19 cellular contexts compared by ENCODE assay signal in the genomic region with DNA sequence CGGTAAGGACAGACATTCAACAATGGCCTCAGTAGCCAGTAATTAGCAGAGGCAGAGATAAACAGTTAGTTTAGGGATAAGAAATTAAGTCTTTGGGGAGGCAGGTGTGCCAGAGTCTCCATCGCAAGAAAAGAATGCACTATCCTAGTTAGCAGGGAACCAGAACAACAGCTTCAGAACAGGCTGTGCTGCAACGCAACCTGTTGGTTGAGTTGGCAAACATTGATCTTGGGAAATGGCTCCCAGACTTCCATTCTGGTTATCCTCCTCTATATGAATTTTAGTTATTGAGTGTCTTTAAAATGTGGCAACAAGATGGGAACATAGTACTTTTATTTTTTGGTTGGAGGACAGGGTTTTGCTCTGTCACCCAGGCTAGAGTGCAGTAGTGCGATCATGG. TPM values are rescaled to one million over a fixed set of nuclear protein-coding genes. Genes with fewer than 3 reads are reported as not detected.
A peak's percentile ranks its signal among the peaks of the same experiment; 100 is the strongest.
DNase-seq lines count a peak whose midpoint lies in the region; ATAC-seq and TF ChIP-seq lines count a peak whose summit lies in the region.
"Had no signal": no experiment of that assay in that cellular context is flagged by ENCODE, and none has a peak within 500 bp of the region (broad histone marks: within the 10 kb centered on the region; RNA-seq: fewer than 3 reads in every experiment).

No MANE protein-coding gene starts in this region.

- no peaks in the 10 kb centered on the region for H3K27me3 ChIP-seq in CD8-positive, alpha-beta T cell (ENCODE audit: insufficient read depth, low read length)
- H3K27me3 ChIP-seq in OCI-LY3 (ENCODE audit: low read depth, low read length) (no peaks in the 10 kb centered on the region), right cardiac atrium (ENCODE audit: control insufficient read depth, insufficient read depth) (no peaks in the 10 kb centered on the region)
- H3K27me3 ChIP-seq: body of pancreas, SJCRH30, upper lobe of right lung had no signal

- no peaks in the 10 kb centered on the region for H4K20me1 ChIP-seq in OCI-LY3 (ENCODE audit: insufficient read depth, low read length)

- no peak overlapping the region for H3K27ac ChIP-seq in CD8-positive, alpha-beta T cell (ENCODE audit: low read depth, low read length)
- H3K27ac ChIP-seq in OCI-LY3 (ENCODE audit: low read length) (peak overlapping the region; percentile 92), right cardiac atrium (ENCODE audit: low read length) (no peak overlapping the region)
- H3K27ac ChIP-seq: body of pancreas, gastrocnemius medialis, SJCRH30, upper lobe of right lung had no signal

- peaks cover 9% of the 10 kb centered on the region for H3K4me1 ChIP-seq in CD8-positive, alpha-beta T cell (ENCODE audit: insufficient read depth, low read length)
- H3K4me1 ChIP-seq in OCI-LY3 (ENCODE audit: low read length): peaks cover 29% of the 10 kb centered on the region
- no peaks in the 10 kb centered on the region for H3K4me1 ChIP-seq in right cardiac atrium (ENCODE audit: control insufficient read depth, insufficient read depth, low read length)
- H3K4me1 ChIP-seq: body of pancreas, gastrocnemius medialis, upper lobe of right lung had no signal

- H3K4me3 Mint-ChIP-seq in CD14-positive monocyte: peak overlapping the region; percentile 28 to 82
- no peak overlapping the region for H3K4me3 Mint-ChIP-seq in CD8-positive, alpha-beta T cell
- H3K4me3 Mint-ChIP-seq in central memory CD8-positive, alpha-beta T cell: peak overlapping the region; percentile 47

- TF ChIP-seq CTCF in CD14-positive monocyte (IDR thresholded peaks at IDR 0.05) (no peak), OCI-LY3 (IDR thresholded peaks at IDR 0.05; ENCODE audit: low read depth, low read length) (no peak)
- TF ChIP-seq CTCF in CD8-positive, alpha-beta T cell (IDR thresholded peaks at IDR 0.05): no peak

- POLR2A ChIA-PET in CD8-positive, alpha-beta T cell (lab: Charles Lee): interaction anchor here (2.4 kb wide), 1 partner anchor 12 kb away, joined by 19 read pairs; the partner anchor contains the start of gene LEMD3

- DNase-seq in CD14-positive monocyte (ENCODE audit: low spot score): no peak
- DNase-seq in CD8-positive, alpha-beta T cell: no peak
- no peak for DNase-seq in central memory CD8-positive, alpha-beta T cell (ENCODE audit: low spot score in 2 of 2)
- no peak for DNase-seq in HPDE6-E6E7 (ENCODE audit: extremely low spot score)
- DNase-seq in right cardiac atrium: no peak
- DNase-seq in NCI-H1417 (lab: John Stamatoyannopoulos, UW): no peak
- DNase-seq: activated effector memory CD4-positive, alpha-beta T cell treated with anti-CD3 and anti-CD28 coated beads, Interleukin-2, amount 50 U/mL, for 16 hours; body of pancreas; gastrocnemius medialis; left cardiac atrium; NCI-H187 treated with DMSO at 0.1 percent for 48 hours; NCI-H446 treated with DMSO at 0.1 percent for 48 hours; SJCRH30; stimulated activated naive CD4-positive, alpha-beta T cell treated with Interleukin-2 at 50 U/mL for 16 hours; upper lobe of right lung had no signal

- 85% methylated on average over 4 of the region's 4 CpGs for WGBS in right cardiac atrium

- H3K36me3 Mint-ChIP-seq in CD14-positive monocyte: no peaks in the 10 kb centered on the region
- H3K36me3 Mint-ChIP-seq in CD8-positive, alpha-beta T cell: no peaks in the 10 kb centered on the region
- H3K36me3 Mint-ChIP-seq in central memory CD8-positive, alpha-beta T cell (ENCODE audit: insufficient read depth): no peaks in the 10 kb centered on the region

- peak overlapping the region; percentile 77 for H3K4me2 ChIP-seq in OCI-LY3 (ENCODE audit: low read length)

- no peaks in the 10 kb centered on the region for H3K9me3 ChIP-seq in CD8-positive, alpha-beta T cell (ENCODE audit: low read length)
- H3K9me3 ChIP-seq in OCI-LY3 (ENCODE audit: insufficient read depth, low read length) (no peaks in the 10 kb centered on the region), right cardiac atrium (ENCODE audit: control insufficient read depth, low read length) (no peaks in the 10 kb centered on the region)
- H3K9me3 ChIP-seq: body of pancreas, gastrocnemius medialis, SJCRH30, upper lobe of right lung had no signal

- peaks cover 17% of the 10 kb centered on the region for H3K4me1 Mint-ChIP-seq in CD14-positive monocyte
- H3K4me1 Mint-ChIP-seq in CD8-positive, alpha-beta T cell (ENCODE audit: low read depth): peaks cover 11% of the 10 kb centered on the region
- H3K4me1 Mint-ChIP-seq in central memory CD8-positive, alpha-beta T cell: peaks cover 12% of the 10 kb centered on the region

- H3K79me2 ChIP-seq in OCI-LY3 (ENCODE audit: low read length): no peaks in the 10 kb centered on the region

- peaks cover 1 to 5% (median 2%) of the 10 kb centered on the region in 3 donors for H3K27me3 Mint-ChIP-seq in CD14-positive monocyte (ENCODE audit: low read depth in 3 of 3)
- peaks cover 16% of the 10 kb centered on the region for H3K27me3 Mint-ChIP-seq in CD8-positive, alpha-beta T cell (ENCODE audit: low read depth)
- peaks cover 25% of the 10 kb centered on the region for H3K27me3 Mint-ChIP-seq in central memory CD8-positive, alpha-beta T cell

- CTCF ChIA-PET in CD8-positive, alpha-beta T cell (lab: Charles Lee): interaction anchor here (1.1 kb wide), 1 partner anchor 12 kb away, joined by 4 read pairs; no protein-coding TSS in a partner anchor

- H3K36me3 ChIP-seq in CD8-positive, alpha-beta T cell (ENCODE audit: insufficient read depth, low read length): no peaks in the 10 kb centered on the region
- H3K36me3 ChIP-seq in OCI-LY3 (replicated peaks; ENCODE audit: low read depth, low read length): no peaks in the 10 kb centered on the region
- H3K36me3 ChIP-seq: gastrocnemius medialis, SJCRH30, upper lobe of right lung had no signal

- peak overlapping the region in 6 of 7 donors; percentile 49 to 86 (median 82) for H3K27ac Mint-ChIP-seq in CD14-positive monocyte
- H3K27ac Mint-ChIP-seq in CD8-positive, alpha-beta T cell: peak overlapping the region; percentile 27
- H3K27ac Mint-ChIP-seq in central memory CD8-positive, alpha-beta T cell (ENCODE audit: low read depth): no peak overlapping the region

- no peak overlapping the region for H3K4me3 ChIP-seq in CD8-positive, alpha-beta T cell (ENCODE audit: low read depth, low read length)
- peak overlapping the region; percentile 57 for H3K4me3 ChIP-seq in OCI-LY3 (ENCODE audit: low read length)
- H3K4me3 ChIP-seq in right cardiac atrium (ENCODE audit: low read length): no peak overlapping the region
- H3K4me3 ChIP-seq: body of pancreas, gastrocnemius medialis, SJCRH30 had no signal

- intact Hi-C loops in CD14-positive monocyte (cut with micrococcal nuclease) (no loop called here), right cardiac atrium (cut with DNase I) (no loop called here)
- intact Hi-C loops in CD8-positive, alpha-beta T cell (cut with DNase I, micrococcal nuclease): no loop called here

- H3K9ac ChIP-seq in OCI-LY3 (ENCODE audit: low read length): peak overlapping the region; percentile 65

- ATAC-seq in CD8-positive, alpha-beta T cell: no peak
- no peak for ATAC-seq in central memory CD8-positive, alpha-beta T cell (replicated peaks; ENCODE audit: extremely low read depth, poor library complexity, severe bottlenecking)
- ATAC-seq in GM18517 (IDR thresholded peaks at IDR 0.05; ENCODE audit: unreplicated experiment) (no peak), right cardiac atrium (no peak)
- ATAC-seq: body of pancreas, gastrocnemius medialis, left cardiac atrium, upper lobe of right lung had no signal

- no peaks in the 10 kb centered on the region for H3K9me3 Mint-ChIP-seq in CD14-positive monocyte
- H3K9me3 Mint-ChIP-seq in CD8-positive, alpha-beta T cell: no peaks in the 10 kb centered on the region
- H3K9me3 Mint-ChIP-seq in central memory CD8-positive, alpha-beta T cell: no peaks in the 10 kb centered on the region

- H2AFZ ChIP-seq in OCI-LY3 (ENCODE audit: low read depth, low read length): peak overlapping the region; percentile 48

RNA-seq across cellular contexts. Expression of gene LEMD3, which starts 12.3 kb away (rescaled TPM):
- polyA plus RNA-seq in CD14-positive monocyte (10 to 100 TPM; 11.3 to 12.3 TPM), right cardiac atrium (6.0 TPM)
- total RNA-seq in CD8-positive, alpha-beta T cell: 10 to 100 TPM; 75.2 to 77.9 TPM
- total RNA-seq in right cardiac atrium: 10 to 100 TPM; 13.4 to 18.4 (median 17.0) TPM

RNA-seq across cellular contexts. Expression of gene WIF1, which starts 36.0 kb away (rescaled TPM):
- not detected for polyA plus RNA-seq in CD14-positive monocyte
- not detected for total RNA-seq in CD8-positive, alpha-beta T cell
- under 1 TPM in 2 of 4 donors, not detected in 2; 0.29 to 0.67 TPM for total RNA-seq in right cardiac atrium
- polyA plus RNA-seq in right cardiac atrium: 0.38 TPM
- total RNA-seq: dermis blood vessel endothelial cell, gastrocnemius medialis, SJCRH30 had no signal
- polyA plus RNA-seq: BJ had no signal
